In genomic region chr1:202807926-202808757, GRCh38 we compare ENCODE assay signal across 8 cellular contexts. TPM values are rescaled to one million over a fixed set of nuclear protein-coding genes. Genes with fewer than 3 reads are reported as not detected.
DNase-seq lines count a peak whose midpoint lies in the region; ATAC-seq and TF ChIP-seq lines count a peak whose summit lies in the region.

KDM5B (minus strand) TSS chr1:202808421; CDS start chr1:202808305, 116 bp downstream.

- H3K4me1 ChIP-seq in subcutaneous abdominal adipose tissue (ENCODE audit: control insufficient read depth in 5 of 5, insufficient read depth in 5 of 5, low read length in 5 of 5): peaks cover 2 to 46% (median 39%) of the 10 kb centered on the region in 5 donors

- H3K79me2 ChIP-seq in neural cell (replicated peaks; ENCODE audit: insufficient read depth, low read length): peaks cover 74% of the 10 kb centered on the region

- H3K27me3 ChIP-seq in neural cell (ENCODE audit: insufficient read depth, low read depth, low read length): no peaks in the 10 kb centered on the region
- H3K27me3 ChIP-seq in subcutaneous abdominal adipose tissue (ENCODE audit: control insufficient read depth in 5 of 5, insufficient read depth in 4 of 5, low read length in 5 of 5): no peaks in the 10 kb centered on the region

- peak within 1 kb of the TSS; percentile 99 for H3K9ac ChIP-seq in neural cell (ENCODE audit: low read length)
- peak within 1 kb of the TSS in 4 of 5 donors; percentile 83 to 89 (median 86) for H3K9ac ChIP-seq in subcutaneous abdominal adipose tissue (ENCODE audit: low read length in 5 of 5)

- peak within 1 kb of the TSS; percentile 93 for H3K27ac ChIP-seq in neural cell (ENCODE audit: low read length)
- peak within 1 kb of the TSS; percentile 75 for H3K27ac ChIP-seq in subcutaneous abdominal adipose tissue (ENCODE audit: low read depth, low read length)

- peak within 1 kb of the TSS; percentile 83 for H3K4me2 ChIP-seq in neural cell (ENCODE audit: low read length)

- H3K9me3 ChIP-seq in neural cell (ENCODE audit: low read length) (no peaks in the 10 kb centered on the region), subcutaneous abdominal adipose tissue (ENCODE audit: control insufficient read depth in 5 of 5, low read length in 5 of 5) (no peaks in the 10 kb centered on the region)

- H3K9me2 ChIP-seq in neural cell (ENCODE audit: insufficient read depth, low read length): no peaks in the 10 kb centered on the region

- TF ChIP-seq RAD21 in neural cell (conservative IDR thresholded peaks at IDR 0.05): no peak

- H4K20me1 ChIP-seq in neural cell (ENCODE audit: insufficient read depth): peaks cover 1% of the 10 kb centered on the region

- TF ChIP-seq EP300 in neural cell (conservative IDR thresholded peaks at IDR 0.05; ENCODE audit: poor library complexity, severe bottlenecking): peak; percentile 47

- H3K4me3 ChIP-seq in neural cell (ENCODE audit: low read length) (peak within 1 kb of the TSS; percentile 98), subcutaneous abdominal adipose tissue (ENCODE audit: low read depth in 1 of 5, low read length in 5 of 5) (peak within 1 kb of the TSS; percentile 59 to 98 (median 96))

- peak within 1 kb of the TSS; percentile 46 for H2AFZ ChIP-seq in neural cell (ENCODE audit: low read depth, low read length)

- peak; percentile 52 for DNase-seq in CD1c-positive myeloid dendritic cell (ENCODE audit: extremely low spot score)
- DNase-seq in HUDEP-2 (lab: John Stamatoyannopoulos, UW; ENCODE audit: unreplicated experiment in 76 of 76): peak in 50 of 76 experiments; percentile 8 to 63 (median 39)
- peak; percentile 75 for DNase-seq in SK-N-DZ (ENCODE audit: low spot score)
- peak; percentile 28 to 46 (median 38) for DNase-seq in activated naive CD4-positive, alpha-beta T cell (lab: John Stamatoyannopoulos, UW)
- peak; percentile 52 for DNase-seq in foreskin melanocyte

- no peak for ATAC-seq in GM19324 (IDR thresholded peaks at IDR 0.05; ENCODE audit: low FRiP score, unreplicated experiment)

- H3F3A ChIP-seq in neural cell (ENCODE audit: insufficient read depth, low read length, poor library complexity, severe bottlenecking): no peaks in the 10 kb centered on the region

- no peak for TF ChIP-seq CTCF in neural cell (IDR thresholded peaks at IDR 0.05; ENCODE audit: poor library complexity, severe bottlenecking)

- no peaks in the 10 kb centered on the region for H3K36me3 ChIP-seq in neural cell (ENCODE audit: insufficient read depth, low read length)
- H3K36me3 ChIP-seq in subcutaneous abdominal adipose tissue (ENCODE audit: control insufficient read depth in 5 of 5, insufficient read depth in 5 of 5, low read length in 5 of 5): no peaks in the 10 kb centered on the region

TF ChIP-seq in neural cell, 6 proteins besides CTCF, POLR2A, EP300 and RAD21:
- peak; percentile 94 for TF ChIP-seq REST (IDR thresholded peaks at IDR 0.05; ENCODE audit: borderline replicate concordance)
- TF ChIP-seq POLR2AphosphoS5 (IDR thresholded peaks at IDR 0.05): peak; percentile 100
- peak; percentile 98 for TF ChIP-seq TAF1 (IDR thresholded peaks at IDR 0.05; ENCODE audit: low read depth)
- peak; percentile 52 for TF ChIP-seq MXI1 (conservative IDR thresholded peaks at IDR 0.05; ENCODE audit: poor library complexity, severe bottlenecking)
- peak; percentile 16 for TF ChIP-seq SMC3 (conservative IDR thresholded peaks at IDR 0.05; ENCODE audit: poor library complexity)
- no peak for TF ChIP-seq EZH2 (IDR thresholded peaks at IDR 0.05; ENCODE audit: borderline replicate concordance, insufficient read depth, low read length, poor library complexity, severe bottlenecking)

RNA-seq across cellular contexts. Expression of gene KDM5B, which starts in this region (rescaled TPM):
- polyA plus RNA-seq in SK-N-DZ (2014; cell fraction: cytosol; rRNA removed): 20.4 and 25.6 TPM in 2 replicates
- polyA plus RNA-seq in SK-N-DZ (2014; cell fraction: nucleus; rRNA removed): 16.1 and 22.6 TPM in 2 replicates
- polyA plus RNA-seq in neural cell: 88.4 and 103 TPM in 2 replicates
- polyA minus RNA-seq in neural cell: 451 and 492 TPM in 2 replicates
